30 cellular contexts compared by ENCODE assay signal in the genomic region with DNA sequence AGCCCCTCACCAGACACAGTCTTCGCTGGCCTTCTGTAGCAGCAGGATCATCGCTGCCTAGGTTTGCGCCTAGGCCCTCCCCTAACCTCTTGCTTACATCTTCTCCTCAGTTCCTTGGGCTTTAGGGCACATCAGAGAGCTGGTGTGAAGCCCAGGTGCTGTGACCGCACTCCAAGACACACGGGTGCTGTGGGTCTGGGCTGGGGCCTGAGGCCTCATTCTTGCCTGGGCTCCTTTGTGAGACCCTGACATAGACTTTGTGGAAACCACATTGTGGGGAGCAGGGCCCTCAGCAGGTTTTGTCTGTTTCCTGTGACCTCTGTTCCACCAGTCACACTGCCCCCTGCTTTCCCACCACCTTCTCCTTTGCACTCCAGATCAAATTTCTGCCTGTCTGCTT. TPM values are rescaled to one million over a fixed set of nuclear protein-coding genes. Genes with fewer than 3 reads are reported as not detected.
DNase-seq lines count a peak whose midpoint lies in the region; ATAC-seq, FAIRE-seq and TF ChIP-seq lines count a peak whose summit lies in the region.
"Had no signal": no experiment of that assay in that cellular context is flagged by ENCODE, and none has a peak within 500 bp of the region (broad histone marks: within the 10 kb centered on the region; RNA-seq: fewer than 3 reads in every experiment).

No MANE protein-coding gene starts in this region.

- H3K36me3 Mint-ChIP-seq in HFFc6 (ENCODE audit: low read depth), result no peaks in the 10 kb centered on the region
- H3K36me3 Mint-ChIP-seq: activated naive CD8-positive, alpha-beta T cell; neural progenitor cell had no signal

- TF ChIP-seq CTCF in left ventricle myocardium inferior (IDR thresholded peaks at IDR 0.05; ENCODE audit: borderline replicate concordance) (no peak), RWPE1 (conservative IDR thresholded peaks at IDR 0.05; ENCODE audit: low read depth) (no peak), kidney (IDR thresholded peaks at IDR 0.05; ENCODE audit: borderline replicate concordance, extremely low read depth, insufficient read depth) (no peak), spleen (IDR thresholded peaks at IDR 0.05 in 8 of 11, conservative IDR thresholded peaks at IDR 0.05 in 3 of 11) (no peak), HFFc6 (IDR thresholded peaks at IDR 0.05) (no peak)

- DNase-seq in left ventricle myocardium superior (peak; percentile 12), left ventricle myocardium inferior (no peak), RWPE1 (ENCODE audit: low spot score) (no peak), kidney (peak; percentile 25), spleen (peak; percentile 42), SKM-1 (lab: John Stamatoyannopoulos, UW; ENCODE audit: unreplicated experiment) (no peak), HFFc6 (no peak)
- DNase-seq: activated CD4-positive, CD25-positive, alpha-beta regulatory T cell treated with anti-CD3 and anti-CD28 coated beads, Interleukin-2, amount 50 U/mL, for 72 hours; effector memory CD4-positive, alpha-beta T cell; erythroblast; Karpas-422; MV-4-11; NCI-H1694; NCI-H2171 treated with DMSO at 0.1 percent for 48 hours; NCI-H526; stimulated activated CD4-positive, alpha-beta T cell treated with anti-CD3 and anti-CD28 coated beads, Interleukin-15, amount 100 ng/mL, for 24 hours; stimulated activated naive CD4-positive, alpha-beta T cell treated with Interleukin-2 at 50 U/mL for 16 hours; testis; uterus had no signal

- H3K27me3 Mint-ChIP-seq in HFFc6 (ENCODE audit: insufficient read depth), result peaks cover 3% of the 10 kb centered on the region
- H3K27me3 Mint-ChIP-seq: activated naive CD8-positive, alpha-beta T cell had no signal

- no peak overlapping the region for H3K4me3 Mint-ChIP-seq in HFFc6
- H3K4me3 Mint-ChIP-seq: activated naive CD8-positive, alpha-beta T cell; activated T-helper 1 cell treated with anti-CD3 and anti-CD28 coated beads, Interleukin-12 subunit alpha, Interleukin-12 subunit beta, Interleukin-2, Interleukin-4 antibody, amounts not matched to agents 30 ng/mL and 10 ng/mL and 1 ng/mL, durations not matched to agents 14 hours and 24 hours and 36 hours; CD14-positive monocyte had no signal

- no peak for TF ChIP-seq POLR2A in spleen (IDR thresholded peaks at IDR 0.05)

- ATAC-seq in left ventricle myocardium superior, result no peak
- ATAC-seq in HG02588 (IDR thresholded peaks at IDR 0.05; ENCODE audit: unreplicated experiment), result no peak

- no peaks in the 10 kb centered on the region for H3K9me3 Mint-ChIP-seq in HFFc6
- H3K9me3 Mint-ChIP-seq: activated T-helper 1 cell treated with anti-CD3 and anti-CD28 coated beads, Interleukin-12 subunit alpha, Interleukin-12 subunit beta, Interleukin-2, Interleukin-4 antibody, amounts not matched to agents 30 ng/mL and 10 ng/mL and 1 ng/mL, durations not matched to agents 14 hours and 24 hours and 36 hours; CD14-positive monocyte; neural progenitor cell had no signal

- H3K36me3 ChIP-seq in left ventricle myocardium inferior, result peaks cover 32% of the 10 kb centered on the region
- H3K36me3 ChIP-seq in kidney (ENCODE audit: control insufficient read depth in 1 of 2, insufficient read depth in 2 of 2, low read length in 2 of 2), result peaks cover 2 to 20% of the 10 kb centered on the region in 2 donors
- peaks cover 0 to 84% (median 20%) of the 10 kb centered on the region in 6 donors for H3K36me3 ChIP-seq in spleen
- H3K36me3 ChIP-seq: neural progenitor cell, uterus had no signal

- H3K9ac ChIP-seq in kidney (ENCODE audit: low read length in 2 of 2), result no peak overlapping the region
- H3K9ac ChIP-seq: neural progenitor cell had no signal

- H3K9me3 ChIP-seq in left ventricle myocardium inferior (replicated peaks) (no peaks in the 10 kb centered on the region), kidney (ENCODE audit: control insufficient read depth in 1 of 2, low read length in 2 of 2) (no peaks in the 10 kb centered on the region), spleen (no peaks in the 10 kb centered on the region)
- H3K9me3 ChIP-seq: testis, uterus had no signal

- no peak for FAIRE-seq in kidney (lab: Jason Lieb, UNC)
- FAIRE-seq: astrocyte, D721Med, RCC 7860 had no signal

- H3K27ac Mint-ChIP-seq in HFFc6, result no peak overlapping the region
- H3K27ac Mint-ChIP-seq: activated naive CD8-positive, alpha-beta T cell; activated T-helper 1 cell treated with anti-CD3 and anti-CD28 coated beads, Interleukin-12 subunit alpha, Interleukin-12 subunit beta, Interleukin-2, Interleukin-4 antibody, amounts not matched to agents 30 ng/mL and 10 ng/mL and 1 ng/mL, durations not matched to agents 14 hours and 24 hours and 36 hours; neural progenitor cell had no signal

- H3K27me3 ChIP-seq in left ventricle myocardium inferior (ENCODE audit: low read depth), result no peaks in the 10 kb centered on the region
- no peaks in the 10 kb centered on the region for H3K27me3 ChIP-seq in spleen (replicated peaks in 1 of 7)
- H3K27me3 ChIP-seq: neural progenitor cell, testis, uterus had no signal

- no peak overlapping the region for H3K27ac ChIP-seq in left ventricle myocardium inferior (replicated peaks)
- H3K27ac ChIP-seq in RWPE1, result peak overlapping the region; percentile 33; the same call in 1 of the 2 replicates
- no peak overlapping the region for H3K27ac ChIP-seq in kidney (ENCODE audit: low read depth in 2 of 2, low read length in 2 of 2)
- no peak overlapping the region for H3K27ac ChIP-seq in spleen
- H3K27ac ChIP-seq: coronary artery, neural progenitor cell, testis, uterus had no signal

- CTCF ChIA-PET in RWPE1 (lab: Yijun Ruan, JAX), result no interaction called here

- H3K4me3 ChIP-seq in left ventricle myocardium inferior (no peak overlapping the region), kidney (ENCODE audit: low read length in 2 of 2) (no peak overlapping the region), spleen (no peak overlapping the region)
- H3K4me3 ChIP-seq: coronary artery, lung, neural progenitor cell, testis, uterus had no signal

- peaks cover 12% of the 10 kb centered on the region for H3K4me1 Mint-ChIP-seq in HFFc6 (ENCODE audit: low read depth)
- H3K4me1 Mint-ChIP-seq: neural progenitor cell had no signal

- H3K4me1 ChIP-seq in left ventricle myocardium inferior (no peaks in the 10 kb centered on the region), kidney (ENCODE audit: control insufficient read depth in 1 of 2, insufficient read depth in 1 of 2, low read depth in 1 of 2, low read length in 2 of 2) (no peaks in the 10 kb centered on the region), spleen (peaks cover 0 to 18% (median 3%) of the 10 kb centered on the region in 6 donors)
- H3K4me1 ChIP-seq: neural progenitor cell, testis, uterus had no signal

- 51 to 72% (median 62%) methylated on average over 5 of the region's 5 CpGs for WGBS in spleen, 5 donors

- POLR2A ChIA-PET in RWPE1 (lab: Yijun Ruan, JAX; ENCODE audit: low non-redundant PET), result no interaction called here

- intact Hi-C loops in left ventricle myocardium superior (cut with micrococcal nuclease) (no loop called here), left ventricle myocardium inferior (cut with micrococcal nuclease) (no loop called here), kidney (cut with DNase I) (no loop called here), spleen (cut with DNase I; ENCODE audit: low total_unique reads) (no loop called here)

RNA-seq across cellular contexts. Expression of a gene that starts 8.0 kb away (rescaled TPM):
- total RNA-seq in left ventricle myocardium superior, result not detected
- total RNA-seq in left ventricle myocardium inferior, result not detected
- total RNA-seq in kidney, result not detected
- 0.73 TPM for polyA plus RNA-seq in kidney (ENCODE audit: insufficient read depth, low read depth, low replicate concordance)
- total RNA-seq in spleen, result 1 to 10 TPM in 2 of 7 donors, under 1 TPM in 1, not detected in 4; 0.23 to 1.6 (median 1.4) TPM
- 1 to 10 TPM in 1 of 3 donors, under 1 TPM in 2; 0.52 to 1.1 (median 0.79) TPM for polyA plus RNA-seq in spleen
- total RNA-seq in HFFc6 (2021; fragmentation: NEBNext Ultra II Directional; extraction: Animal tissue kit (Norgen Biotek cat#: 25700)), result under 1 TPM in 2 of 6 experiments, not detected in 4; 0.43 to 0.61 TPM
- total RNA-seq: kidney epithelial cell, uterus had no signal
- polyA plus RNA-seq: CD14-positive monocyte had no signal

RNA-seq across cellular contexts. Expression of a gene that starts 12.3 kb away (rescaled TPM):
- 16.4 TPM for total RNA-seq in left ventricle myocardium superior
- 15.1 TPM for total RNA-seq in left ventricle myocardium inferior
- total RNA-seq in kidney, result 37.4 TPM
- polyA plus RNA-seq in kidney (ENCODE audit: insufficient read depth, low read depth, low replicate concordance), result 25.0 TPM
- total RNA-seq in spleen, result 10 to 100 TPM; 24.0 to 34.3 (median 30.0) TPM
- 10 to 100 TPM; 10.8 to 21.2 (median 11.1) TPM for polyA plus RNA-seq in spleen
- 10 to 100 TPM; 30.5 to 39.4 (median 34.8) TPM for total RNA-seq in HFFc6 (2021; fragmentation: NEBNext Ultra II Directional; extraction: Animal tissue kit (Norgen Biotek cat#: 25700))

RNA-seq across cellular contexts. Expression of a gene that starts 22.1 kb away (rescaled TPM):
- 45.3 TPM for total RNA-seq in left ventricle myocardium superior
- total RNA-seq in left ventricle myocardium inferior, result 48.6 TPM
- total RNA-seq in kidney, result 43.7 TPM
- 41.7 TPM for polyA plus RNA-seq in kidney (ENCODE audit: insufficient read depth, low read depth, low replicate concordance)
- total RNA-seq in spleen, result 10 to 100 TPM; 34.9 to 57.5 (median 48.1) TPM
- 10 to 100 TPM; 11.6 to 22.5 (median 18.0) TPM for polyA plus RNA-seq in spleen
- 10 to 100 TPM; 35.3 to 44.2 (median 39.8) TPM for total RNA-seq in HFFc6 (2021; fragmentation: NEBNext Ultra II Directional; extraction: Animal tissue kit (Norgen Biotek cat#: 25700))

RNA-seq across cellular contexts. Expression of a gene that starts 22.2 kb away (rescaled TPM):
- total RNA-seq in left ventricle myocardium superior (6.6 TPM), left ventricle myocardium inferior (5.4 TPM), kidney (77.3 TPM), spleen (10 to 100 TPM; 17.0 to 26.9 (median 21.1) TPM)
- polyA plus RNA-seq in kidney (ENCODE audit: insufficient read depth, low read depth, low replicate concordance) (152 TPM), spleen (10 to 100 TPM; 28.0 to 65.8 (median 43.4) TPM)
- total RNA-seq in HFFc6 (2021; fragmentation: NEBNext Ultra II Directional; extraction: Animal tissue kit (Norgen Biotek cat#: 25700)), result 1 to 10 TPM; 3.4 to 7.4 (median 4.8) TPM

RNA-seq across cellular contexts. Expression of a gene that starts 37.3 kb away (rescaled TPM):
- total RNA-seq in left ventricle myocardium superior (113 TPM), left ventricle myocardium inferior (99.0 TPM), kidney (143 TPM), spleen (10 to 100 TPM; 63.1 to 89.5 (median 78.7) TPM)
- polyA plus RNA-seq in kidney (ENCODE audit: insufficient read depth, low read depth, low replicate concordance) (138 TPM), spleen (10 to 100 TPM; 29.6 to 46.0 (median 42.7) TPM)
- total RNA-seq in HFFc6 (2021; fragmentation: NEBNext Ultra II Directional; extraction: Animal tissue kit (Norgen Biotek cat#: 25700)), result 100 to 1,000 TPM in 5 of 6 experiments, 10 to 100 TPM in 1; 98.5 to 126 (median 112) TPM

Comparison
In these comparisons a context has a peak if more than half of its experiments do, and no peak if none do; other contexts are left out.
1. DNase-seq: peak in left ventricle myocardium superior (single experiment), kidney (single experiment) and spleen (single experiment); none in left ventricle myocardium inferior (single experiment), RWPE1 (single experiment), SKM-1 (single experiment) and HFFc6 (single experiment).